14 cellular contexts compared by ENCODE assay signal in genomic region chr19:49632576-49632975, GRCh38.
"Had no signal": no experiment of that assay in that cellular context is flagged by ENCODE, and none has a peak within 500 bp of the region (broad histone marks: within the 10 kb centered on the region; RNA-seq: fewer than 3 reads in every experiment).

No MANE protein-coding gene starts in this region.

- H3K27ac Mint-ChIP-seq: effector memory CD8-positive, alpha-beta T cell; natural killer cell had no signal

- H3K4me3 Mint-ChIP-seq: effector memory CD8-positive, alpha-beta T cell; natural killer cell had no signal

- H3K9me3 Mint-ChIP-seq: effector memory CD8-positive, alpha-beta T cell; natural killer cell; neural crest cell had no signal

- H3K27ac ChIP-seq: esophagus squamous epithelium had no signal

- H3K4me3 ChIP-seq: esophagus squamous epithelium, gastroesophageal sphincter had no signal

- H3K36me3 Mint-ChIP-seq: natural killer cell had no signal

- H3K9me3 ChIP-seq: esophagus squamous epithelium, gastroesophageal sphincter had no signal

- H3K27me3 Mint-ChIP-seq: effector memory CD8-positive, alpha-beta T cell had no signal

- ATAC-seq: effector memory CD8-positive, alpha-beta T cell; gastroesophageal sphincter; left lobe of liver; natural killer cell had no signal

- DNase-seq: effector memory CD8-positive, alpha-beta T cell; esophagus squamous epithelium; foreskin fibroblast; glutamatergic neuron; islet precursor cell; mammary epithelial cell; natural killer cell; posterior cingulate gyrus; small intestine; stimulated activated CD4-positive, alpha-beta T cell treated with anti-CD3 and anti-CD28 coated beads, Interleukin-12 subunit alpha, Interleukin-12 subunit beta, amount 100 ng/mL, for 4 hours; stimulated activated naive CD4-positive, alpha-beta T cell treated with Interleukin-2 at 50 U/mL for 16 hours had no signal

- H3K27me3 ChIP-seq: esophagus squamous epithelium, gastroesophageal sphincter had no signal
